8 cellular contexts compared by ENCODE assay signal in the genomic region with DNA sequence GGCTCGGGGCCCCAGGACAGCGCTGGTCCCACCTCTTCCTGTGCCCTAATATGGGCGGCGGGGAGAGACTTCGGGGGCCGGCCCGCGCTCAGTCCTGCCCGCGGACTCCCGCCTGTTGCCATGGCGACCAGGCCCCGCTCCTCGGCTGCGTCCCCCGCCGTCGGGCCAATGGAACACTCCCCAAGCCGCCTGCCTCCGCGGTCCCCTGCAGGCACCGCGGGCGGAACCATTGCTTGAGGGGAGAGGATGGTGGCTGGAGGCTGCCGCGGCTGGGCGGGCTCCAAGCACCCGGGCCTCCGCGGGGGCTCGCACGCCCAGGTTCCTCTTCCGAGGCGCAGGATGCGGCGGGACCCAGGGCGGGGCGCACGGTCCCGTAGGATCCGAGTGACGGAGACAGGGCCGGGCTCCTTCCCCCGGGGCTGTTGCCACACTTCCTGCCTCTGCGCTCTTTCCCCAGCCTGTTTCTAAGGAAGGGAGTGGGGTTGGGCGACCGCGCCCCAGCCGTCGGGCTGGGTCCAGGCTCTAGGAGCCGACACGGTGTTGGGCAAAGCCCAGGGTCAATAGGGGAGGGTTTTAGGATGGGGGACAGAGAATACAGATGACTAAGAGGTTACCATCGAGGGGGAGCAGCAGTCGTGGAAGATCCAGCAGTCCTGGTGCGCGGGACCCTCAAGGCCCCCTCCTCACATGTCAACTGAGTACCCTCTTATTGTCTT.
A peak's percentile ranks its signal among the peaks of the same experiment; 100 is the strongest.
DNase-seq lines count a peak whose midpoint lies in the region; ATAC-seq lines count a peak whose summit lies in the region.

No MANE protein-coding gene starts in this region.

- DNase-seq in NCI-H2196 treated with DMSO at 0.1 percent for 48 hours (lab: John Stamatoyannopoulos, UW; ENCODE audit: unreplicated experiment) (peak; percentile 94), islet precursor cell (peak; percentile 96)
- peak; percentile 85 for DNase-seq in activated CD4-positive, CD25-positive, alpha-beta regulatory T cell treated with anti-CD3 and anti-CD28 coated beads, Interleukin-2, amount 50 U/mL, for 16 hours (ENCODE audit: low read depth, low spot score)
- peak; percentile 92 for DNase-seq in central memory CD4-positive, alpha-beta T cell
- DNase-seq in stimulated activated CD4-positive, alpha-beta T cell treated with anti-CD3 and anti-CD28 coated beads, Interleukin-12 subunit alpha, Interleukin-12 subunit beta, amount 100 ng/mL, for 24 hours (ENCODE audit: low read depth in 2 of 2), result peak; percentile 73 to 92

- H3K4me3 ChIP-seq in ACC112 (ENCODE audit: low read depth, low read length), result peak overlapping the region; percentile 93

- ATAC-seq in GM18861 (IDR thresholded peaks at IDR 0.05; ENCODE audit: unreplicated experiment) (peak; percentile 30), HG03097 (IDR thresholded peaks at IDR 0.05; ENCODE audit: low FRiP score, unreplicated experiment) (peak; percentile 29)

- H3K4me1 ChIP-seq in ACC112 (ENCODE audit: control insufficient read depth, insufficient read depth, low read length, unreplicated experiment), result peaks cover 41% of the 10 kb centered on the region

- peak overlapping the region; percentile 100 for H3K27ac ChIP-seq in ACC112 (ENCODE audit: low read depth, low read length)

- peaks cover 20% of the 10 kb centered on the region for H3K79me2 ChIP-seq in ACC112 (ENCODE audit: control insufficient read depth, insufficient read depth, low read length, unreplicated experiment)

- no peaks in the 10 kb centered on the region for H3K36me3 ChIP-seq in ACC112 (ENCODE audit: insufficient read depth, low read length)

- H2AFZ ChIP-seq in ACC112 (ENCODE audit: low read length, unreplicated experiment), result no peak overlapping the region

- no peaks in the 10 kb centered on the region for H3K27me3 ChIP-seq in ACC112 (ENCODE audit: insufficient read depth, low read length)

Comparison
In these comparisons a context has a peak if more than half of its experiments do, and no peak if none do; other contexts are left out.
1. Peak in every context shown above with its lines: DNase-seq, ATAC-seq, H3K4me3 ChIP-seq and H3K27ac ChIP-seq.